In the genomic region with DNA sequence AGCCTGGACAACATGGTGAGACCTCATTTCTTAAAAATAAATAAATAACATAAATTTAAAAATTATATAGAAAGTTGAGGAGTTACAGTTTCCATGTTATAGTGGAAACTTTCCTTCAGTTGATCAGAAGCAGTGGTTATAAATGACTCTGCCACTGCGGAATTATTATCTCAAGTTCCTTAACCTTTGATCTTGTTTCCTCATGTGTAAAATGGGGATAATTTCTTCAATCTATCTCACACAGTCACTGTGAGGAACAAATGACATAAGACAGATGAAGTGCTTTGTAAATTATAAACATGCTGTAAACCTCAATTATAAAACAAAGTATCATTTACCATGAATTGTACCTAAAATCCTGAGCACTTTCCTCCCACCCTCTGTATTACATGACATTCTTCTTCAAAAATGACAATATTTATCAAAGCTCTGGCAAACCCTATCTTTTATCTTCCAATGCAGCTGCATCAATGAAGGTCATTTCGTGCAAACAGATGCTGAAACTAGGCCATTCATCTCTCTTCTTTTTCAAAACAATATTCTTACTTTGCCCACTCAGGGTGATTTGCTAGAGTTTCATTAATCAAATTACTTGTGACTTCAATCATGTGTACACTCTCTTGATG, we compare ENCODE assay signal across 1 cellular context.
A peak's percentile ranks its signal among the peaks of the same experiment; 100 is the strongest.
TF ChIP-seq lines count a peak whose summit lies in the region.

No MANE protein-coding gene starts in this region.

TF ChIP-seq in HepG2, 621 proteins besides CTCF, POLR2A, EP300 and RAD21:
- TF ChIP-seq ZNF619 (CRISPR knock-in tag; IDR thresholded peaks at IDR 0.05) (no peak), ZNF558 (CRISPR knock-in tag; IDR thresholded peaks at IDR 0.05; ENCODE audit: borderline replicate concordance) (no peak), NCOA2 (CRISPR knock-in tag; IDR thresholded peaks at IDR 0.05) (peak; percentile 58), HNF4A (CRISPR knock-in tag; IDR thresholded peaks at IDR 0.05) (0 out of 2 replicates have a peak, but pooled peaks have one; percentile 10), NR2F6 (IDR thresholded peaks at IDR 0.05) (no peak), NR2F6 (CRISPR knock-in tag; IDR thresholded peaks at IDR 0.05) (0 out of 2 replicates have a peak, but pooled peaks have one; percentile 33), SOX5 (CRISPR knock-in tag; IDR thresholded peaks at IDR 0.05; ENCODE audit: borderline replicate concordance) (peak; percentile 32; the same call in 1 of the 2 replicates), GATAD2A (CRISPR knock-in tag; IDR thresholded peaks at IDR 0.05) (0 out of 2 replicates have a peak, but pooled peaks have one; percentile 9), SOX13 (IDR thresholded peaks at IDR 0.05) (no peak), SOX13 (CRISPR knock-in tag; conservative IDR thresholded peaks at IDR 0.05 in 1 of 2, IDR thresholded peaks at IDR 0.05 in 1 of 2) (peak in 1 of 2 experiments; percentile 68; a peak in 1 of 4 replicates), ISL2 (CRISPR knock-in tag; IDR thresholded peaks at IDR 0.05) (peak; percentile 70; the same call in 1 of the 2 replicates)
- TF ChIP-seq, protein P1, sequence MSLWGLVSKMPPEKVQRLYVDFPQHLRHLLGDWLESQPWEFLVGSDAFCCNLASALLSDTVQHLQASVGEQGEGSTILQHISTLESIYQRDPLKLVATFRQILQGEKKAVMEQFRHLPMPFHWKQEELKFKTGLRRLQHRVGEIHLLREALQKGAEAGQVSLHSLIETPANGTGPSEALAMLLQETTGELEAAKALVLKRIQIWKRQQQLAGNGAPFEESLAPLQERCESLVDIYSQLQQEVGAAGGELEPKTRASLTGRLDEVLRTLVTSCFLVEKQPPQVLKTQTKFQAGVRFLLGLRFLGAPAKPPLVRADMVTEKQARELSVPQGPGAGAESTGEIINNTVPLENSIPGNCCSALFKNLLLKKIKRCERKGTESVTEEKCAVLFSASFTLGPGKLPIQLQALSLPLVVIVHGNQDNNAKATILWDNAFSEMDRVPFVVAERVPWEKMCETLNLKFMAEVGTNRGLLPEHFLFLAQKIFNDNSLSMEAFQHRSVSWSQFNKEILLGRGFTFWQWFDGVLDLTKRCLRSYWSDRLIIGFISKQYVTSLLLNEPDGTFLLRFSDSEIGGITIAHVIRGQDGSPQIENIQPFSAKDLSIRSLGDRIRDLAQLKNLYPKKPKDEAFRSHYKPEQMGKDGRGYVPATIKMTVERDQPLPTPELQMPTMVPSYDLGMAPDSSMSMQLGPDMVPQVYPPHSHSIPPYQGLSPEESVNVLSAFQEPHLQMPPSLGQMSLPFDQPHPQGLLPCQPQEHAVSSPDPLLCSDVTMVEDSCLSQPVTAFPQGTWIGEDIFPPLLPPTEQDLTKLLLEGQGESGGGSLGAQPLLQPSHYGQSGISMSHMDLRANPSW (CRISPR knock-in tag; IDR thresholded peaks at IDR 0.05; ENCODE audit: borderline replicate concordance): no peak
- TF ChIP-seq, protein P2, sequence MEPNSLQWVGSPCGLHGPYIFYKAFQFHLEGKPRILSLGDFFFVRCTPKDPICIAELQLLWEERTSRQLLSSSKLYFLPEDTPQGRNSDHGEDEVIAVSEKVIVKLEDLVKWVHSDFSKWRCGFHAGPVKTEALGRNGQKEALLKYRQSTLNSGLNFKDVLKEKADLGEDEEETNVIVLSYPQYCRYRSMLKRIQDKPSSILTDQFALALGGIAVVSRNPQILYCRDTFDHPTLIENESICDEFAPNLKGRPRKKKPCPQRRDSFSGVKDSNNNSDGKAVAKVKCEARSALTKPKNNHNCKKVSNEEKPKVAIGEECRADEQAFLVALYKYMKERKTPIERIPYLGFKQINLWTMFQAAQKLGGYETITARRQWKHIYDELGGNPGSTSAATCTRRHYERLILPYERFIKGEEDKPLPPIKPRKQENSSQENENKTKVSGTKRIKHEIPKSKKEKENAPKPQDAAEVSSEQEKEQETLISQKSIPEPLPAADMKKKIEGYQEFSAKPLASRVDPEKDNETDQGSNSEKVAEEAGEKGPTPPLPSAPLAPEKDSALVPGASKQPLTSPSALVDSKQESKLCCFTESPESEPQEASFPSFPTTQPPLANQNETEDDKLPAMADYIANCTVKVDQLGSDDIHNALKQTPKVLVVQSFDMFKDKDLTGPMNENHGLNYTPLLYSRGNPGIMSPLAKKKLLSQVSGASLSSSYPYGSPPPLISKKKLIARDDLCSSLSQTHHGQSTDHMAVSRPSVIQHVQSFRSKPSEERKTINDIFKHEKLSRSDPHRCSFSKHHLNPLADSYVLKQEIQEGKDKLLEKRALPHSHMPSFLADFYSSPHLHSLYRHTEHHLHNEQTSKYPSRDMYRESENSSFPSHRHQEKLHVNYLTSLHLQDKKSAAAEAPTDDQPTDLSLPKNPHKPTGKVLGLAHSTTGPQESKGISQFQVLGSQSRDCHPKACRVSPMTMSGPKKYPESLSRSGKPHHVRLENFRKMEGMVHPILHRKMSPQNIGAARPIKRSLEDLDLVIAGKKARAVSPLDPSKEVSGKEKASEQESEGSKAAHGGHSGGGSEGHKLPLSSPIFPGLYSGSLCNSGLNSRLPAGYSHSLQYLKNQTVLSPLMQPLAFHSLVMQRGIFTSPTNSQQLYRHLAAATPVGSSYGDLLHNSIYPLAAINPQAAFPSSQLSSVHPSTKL (CRISPR knock-in tag; IDR thresholded peaks at IDR 0.05): peak; percentile 52; the same call in 1 of the 2 replicates
TF ChIP-seq in HepG2: peak in this region for 8.
